Comparison of ENCODE assay signal across 18 cellular contexts in the genomic region with DNA sequence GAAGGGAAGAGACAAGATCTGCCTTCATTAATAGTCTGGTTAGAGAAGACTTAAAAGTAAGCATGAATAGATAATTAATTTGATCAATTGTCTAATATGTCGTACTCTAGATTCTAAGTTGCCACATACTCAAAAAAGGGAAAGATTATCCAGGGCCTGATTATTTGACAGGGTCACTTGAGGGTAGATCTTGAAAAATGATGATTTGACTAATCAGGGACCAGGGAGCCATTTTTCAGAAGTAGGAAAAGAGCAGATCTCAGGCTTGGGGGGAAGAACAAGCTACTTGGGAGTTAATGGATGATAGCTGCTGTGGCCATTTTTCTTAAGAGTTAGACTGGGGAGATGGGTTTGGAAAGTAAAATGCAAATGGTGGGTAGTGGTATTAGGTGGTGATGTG. TPM values are rescaled to one million over a fixed set of nuclear protein-coding genes. Genes with fewer than 3 reads are reported as not detected.
A peak's percentile ranks its signal among the peaks of the same experiment; 100 is the strongest.
DNase-seq lines count a peak whose midpoint lies in the region; ATAC-seq lines count a peak whose summit lies in the region.
"Had no signal": no experiment of that assay in that cellular context is flagged by ENCODE, and none has a peak within 500 bp of the region (broad histone marks: within the 10 kb centered on the region; RNA-seq: fewer than 3 reads in every experiment).

No MANE protein-coding gene starts in this region.

- POLR2A ChIA-PET in activated naive CD8-positive, alpha-beta T cell treated with anti-CD3 and anti-CD28 coated beads, Interleukin-2, amount 10 ng/mL, durations not matched to agents 7 days and 5 days (lab: Charles Lee): interaction anchor here (1.4 kb wide), 1 partner anchor 9 kb away, joined by 5 read pairs; no protein-coding TSS in a partner anchor
- POLR2A ChIA-PET in naive thymus-derived CD8-positive, alpha-beta T cell (lab: Charles Lee): interaction anchor here (0.9 to 1.4 kb wide), 2 partner anchors 23 to 35 kb away, joined by 3 to 4 read pairs; no protein-coding TSS in a partner anchor

- H3K36me3 Mint-ChIP-seq in activated naive CD8-positive, alpha-beta T cell treated with anti-CD3 and anti-CD28 coated beads, Interleukin-2, amount 10 ng/mL, durations not matched to agents 7 days and 5 days: peaks cover 31% of the 10 kb centered on the region
- peaks cover 30% of the 10 kb centered on the region for H3K36me3 Mint-ChIP-seq in activated naive CD8-positive, alpha-beta T cell treated with anti-CD3 and anti-CD28 coated beads for 36 hours
- H3K36me3 Mint-ChIP-seq in activated naive CD8-positive, alpha-beta T cell treated with anti-CD3 and anti-CD28 coated beads, Interleukin-2, amount 50 U/mL, for 24 hours (ENCODE audit: low read depth): peaks cover 53% of the 10 kb centered on the region
- peaks cover 0 to 77% (median 3%) of the 10 kb centered on the region in 3 donors for H3K36me3 Mint-ChIP-seq in naive thymus-derived CD8-positive, alpha-beta T cell

- no peak for DNase-seq in activated naive CD8-positive, alpha-beta T cell treated with anti-CD3 and anti-CD28 coated beads, Interleukin-2, amount 10 ng/mL, durations not matched to agents 7 days and 5 days
- DNase-seq in activated naive CD8-positive, alpha-beta T cell treated with anti-CD3 and anti-CD28 coated beads for 36 hours: no peak
- no peak for DNase-seq in activated naive CD8-positive, alpha-beta T cell treated with anti-CD3 and anti-CD28 coated beads, Interleukin-2, amount 50 U/mL, for 24 hours
- no peak for DNase-seq in naive thymus-derived CD8-positive, alpha-beta T cell
- DNase-seq in hypothalamus (lab: John Stamatoyannopoulos, UW): no peak
- no peak for DNase-seq in EL
- DNase-seq: activated CD4-positive, alpha-beta T cell treated with anti-CD3 and anti-CD28 coated beads for 48 hours; activated CD8-positive, alpha-beta memory T cell treated with anti-CD3 and anti-CD28 coated beads, Interleukin-2, amount 50 U/mL, for 48 hours; activated gamma-delta T cell; amygdala; C1 segment of cervical spinal cord; IMR-90; NCI-H1092 treated with DMSO at 0.1 percent for 48 hours; NCI-H2029 treated with DMSO at 0.1 percent for 48 hours; NCI-H2227 treated with DMSO at 0.1 percent for 48 hours; stimulated activated CD8-positive, alpha-beta memory T cell treated with anti-CD3 and anti-CD28 coated beads, Interleukin-4, amount 100 ng/mL, for 48 hours had no signal

- H3K4me3 Mint-ChIP-seq in activated naive CD8-positive, alpha-beta T cell treated with anti-CD3 and anti-CD28 coated beads, Interleukin-2, amount 10 ng/mL, durations not matched to agents 7 days and 5 days: no peak overlapping the region
- H3K4me3 Mint-ChIP-seq in activated naive CD8-positive, alpha-beta T cell treated with anti-CD3 and anti-CD28 coated beads for 36 hours: no peak overlapping the region
- no peak overlapping the region for H3K4me3 Mint-ChIP-seq in activated naive CD8-positive, alpha-beta T cell treated with anti-CD3 and anti-CD28 coated beads, Interleukin-2, amount 50 U/mL, for 24 hours
- no peak overlapping the region for H3K4me3 Mint-ChIP-seq in naive thymus-derived CD8-positive, alpha-beta T cell
- H3K4me3 Mint-ChIP-seq: T-helper 1 cell treated with Interleukin-12 subunit alpha and Interleukin-12 subunit beta and Interleukin-4 antibody, amounts not matched to agents 30 μg/mL and 1 μg/mL, for 36 hours had no signal

- ATAC-seq in activated naive CD8-positive, alpha-beta T cell treated with anti-CD3 and anti-CD28 coated beads, Interleukin-2, amount 10 ng/mL, durations not matched to agents 7 days and 5 days (ENCODE audit: low read depth): no peak
- no peak for ATAC-seq in activated naive CD8-positive, alpha-beta T cell treated with anti-CD3 and anti-CD28 coated beads, Interleukin-2, amount 50 U/mL, for 24 hours
- ATAC-seq in naive thymus-derived CD8-positive, alpha-beta T cell: no peak
- ATAC-seq in GM21381 (IDR thresholded peaks at IDR 0.05; ENCODE audit: unreplicated experiment): no peak

- H3K27me3 Mint-ChIP-seq in activated naive CD8-positive, alpha-beta T cell treated with anti-CD3 and anti-CD28 coated beads, Interleukin-2, amount 10 ng/mL, durations not matched to agents 7 days and 5 days: no peaks in the 10 kb centered on the region
- no peaks in the 10 kb centered on the region for H3K27me3 Mint-ChIP-seq in activated naive CD8-positive, alpha-beta T cell treated with anti-CD3 and anti-CD28 coated beads for 36 hours
- H3K27me3 Mint-ChIP-seq in activated naive CD8-positive, alpha-beta T cell treated with anti-CD3 and anti-CD28 coated beads, Interleukin-2, amount 50 U/mL, for 24 hours: no peaks in the 10 kb centered on the region
- H3K27me3 Mint-ChIP-seq in naive thymus-derived CD8-positive, alpha-beta T cell: no peaks in the 10 kb centered on the region

- no peaks in the 10 kb centered on the region for H3K9me3 Mint-ChIP-seq in activated naive CD8-positive, alpha-beta T cell treated with anti-CD3 and anti-CD28 coated beads, Interleukin-2, amount 10 ng/mL, durations not matched to agents 7 days and 5 days
- no peaks in the 10 kb centered on the region for H3K9me3 Mint-ChIP-seq in activated naive CD8-positive, alpha-beta T cell treated with anti-CD3 and anti-CD28 coated beads for 36 hours
- H3K9me3 Mint-ChIP-seq in activated naive CD8-positive, alpha-beta T cell treated with anti-CD3 and anti-CD28 coated beads, Interleukin-2, amount 50 U/mL, for 24 hours: no peaks in the 10 kb centered on the region
- H3K9me3 Mint-ChIP-seq in naive thymus-derived CD8-positive, alpha-beta T cell: no peaks in the 10 kb centered on the region
- H3K9me3 Mint-ChIP-seq: T-helper 1 cell treated with Interleukin-12 subunit alpha and Interleukin-12 subunit beta and Interleukin-4 antibody, amounts not matched to agents 30 μg/mL and 1 μg/mL, for 36 hours had no signal

- H3K4me1 Mint-ChIP-seq in activated naive CD8-positive, alpha-beta T cell treated with anti-CD3 and anti-CD28 coated beads, Interleukin-2, amount 10 ng/mL, durations not matched to agents 7 days and 5 days: peaks cover 12% of the 10 kb centered on the region
- H3K4me1 Mint-ChIP-seq in activated naive CD8-positive, alpha-beta T cell treated with anti-CD3 and anti-CD28 coated beads for 36 hours: peaks cover 4% of the 10 kb centered on the region
- peaks cover 6% of the 10 kb centered on the region for H3K4me1 Mint-ChIP-seq in activated naive CD8-positive, alpha-beta T cell treated with anti-CD3 and anti-CD28 coated beads, Interleukin-2, amount 50 U/mL, for 24 hours
- H3K4me1 Mint-ChIP-seq in naive thymus-derived CD8-positive, alpha-beta T cell: peaks cover 3 to 15% (median 9%) of the 10 kb centered on the region in 4 donors

- H3K27ac Mint-ChIP-seq in activated naive CD8-positive, alpha-beta T cell treated with anti-CD3 and anti-CD28 coated beads, Interleukin-2, amount 10 ng/mL, durations not matched to agents 7 days and 5 days: peak overlapping the region; percentile 14
- no peak overlapping the region for H3K27ac Mint-ChIP-seq in activated naive CD8-positive, alpha-beta T cell treated with anti-CD3 and anti-CD28 coated beads for 36 hours
- peak overlapping the region; percentile 34 for H3K27ac Mint-ChIP-seq in activated naive CD8-positive, alpha-beta T cell treated with anti-CD3 and anti-CD28 coated beads, Interleukin-2, amount 50 U/mL, for 24 hours
- H3K27ac Mint-ChIP-seq in naive thymus-derived CD8-positive, alpha-beta T cell: peak overlapping the region in 7 of 10 donors; percentile 0 to 70 (median 30)
- H3K27ac Mint-ChIP-seq: T-helper 1 cell treated with Interleukin-12 subunit alpha and Interleukin-12 subunit beta and Interleukin-4 antibody, amounts not matched to agents 30 μg/mL and 1 μg/mL, for 36 hours had no signal

RNA-seq across cellular contexts. Expression of a gene that starts 21.0 kb away (rescaled TPM):
- 10 to 100 TPM; 67.5 to 70.4 TPM for total RNA-seq in activated naive CD8-positive, alpha-beta T cell treated with anti-CD3 and anti-CD28 coated beads, Interleukin-2, amount 10 ng/mL, durations not matched to agents 7 days and 5 days
- 100 to 1,000 TPM; 122 TPM for total RNA-seq in activated naive CD8-positive, alpha-beta T cell treated with anti-CD3 and anti-CD28 coated beads for 36 hours
- 10 to 100 TPM; 68.6 to 71.3 TPM for total RNA-seq in naive thymus-derived CD8-positive, alpha-beta T cell
- 10 to 100 TPM; 19.1 to 43.1 (median 30.5) TPM for polyA plus RNA-seq in naive thymus-derived CD8-positive, alpha-beta T cell

RNA-seq across cellular contexts. Expression of a gene that starts 24.8 kb away (rescaled TPM):
- total RNA-seq in activated naive CD8-positive, alpha-beta T cell treated with anti-CD3 and anti-CD28 coated beads, Interleukin-2, amount 10 ng/mL, durations not matched to agents 7 days and 5 days: 100 to 1,000 TPM; 140 to 151 TPM
- 10 to 100 TPM; 80.5 to 84.6 TPM for total RNA-seq in activated naive CD8-positive, alpha-beta T cell treated with anti-CD3 and anti-CD28 coated beads for 36 hours
- 100 to 1,000 TPM; 191 to 193 TPM for total RNA-seq in naive thymus-derived CD8-positive, alpha-beta T cell
- 10 to 100 TPM; 16.9 to 20.2 (median 19.8) TPM for polyA plus RNA-seq in naive thymus-derived CD8-positive, alpha-beta T cell

RNA-seq across cellular contexts. Expression of a gene that starts 25.4 kb away (rescaled TPM):
- total RNA-seq in activated naive CD8-positive, alpha-beta T cell treated with anti-CD3 and anti-CD28 coated beads, Interleukin-2, amount 10 ng/mL, durations not matched to agents 7 days and 5 days: 10 to 100 TPM; 43.8 to 44.5 TPM
- 100 to 1,000 TPM; 113 to 116 TPM for total RNA-seq in activated naive CD8-positive, alpha-beta T cell treated with anti-CD3 and anti-CD28 coated beads for 36 hours
- 10 to 100 TPM; 43.1 to 43.8 TPM for total RNA-seq in naive thymus-derived CD8-positive, alpha-beta T cell
- polyA plus RNA-seq in naive thymus-derived CD8-positive, alpha-beta T cell: 100 to 1,000 TPM in 2 of 3 donors, 10 to 100 TPM in 1; 87.4 to 161 (median 119) TPM

RNA-seq across cellular contexts. Expression of a gene that starts 34.4 kb away (rescaled TPM):
- 10 to 100 TPM; 11.2 to 13.5 TPM for total RNA-seq in activated naive CD8-positive, alpha-beta T cell treated with anti-CD3 and anti-CD28 coated beads, Interleukin-2, amount 10 ng/mL, durations not matched to agents 7 days and 5 days
- 1 to 10 TPM; 8.5 to 8.6 TPM for total RNA-seq in activated naive CD8-positive, alpha-beta T cell treated with anti-CD3 and anti-CD28 coated beads for 36 hours
- total RNA-seq in naive thymus-derived CD8-positive, alpha-beta T cell: 10 to 100 TPM; 12.6 to 13.4 TPM
- polyA plus RNA-seq in naive thymus-derived CD8-positive, alpha-beta T cell: 1 to 10 TPM; 1.6 to 2.0 (median 1.7) TPM

RNA-seq across cellular contexts. Expression of a gene that starts 35.2 kb away (rescaled TPM):
- 10 to 100 TPM; 19.9 to 22.5 TPM for total RNA-seq in activated naive CD8-positive, alpha-beta T cell treated with anti-CD3 and anti-CD28 coated beads, Interleukin-2, amount 10 ng/mL, durations not matched to agents 7 days and 5 days
- total RNA-seq in activated naive CD8-positive, alpha-beta T cell treated with anti-CD3 and anti-CD28 coated beads for 36 hours: 10 to 100 TPM; 32.7 to 34.4 TPM
- total RNA-seq in naive thymus-derived CD8-positive, alpha-beta T cell: 10 to 100 TPM; 28.4 to 28.9 TPM
- polyA plus RNA-seq in naive thymus-derived CD8-positive, alpha-beta T cell: 10 to 100 TPM in 1 of 3 donors, 1 to 10 TPM in 2; 7.9 to 12.7 (median 8.6) TPM
